ENCODE assay signal across 17 cellular contexts in genomic region chr2:68853915-68854314, GRCh38. TPM values are rescaled to one million over a fixed set of nuclear protein-coding genes. Genes with fewer than 3 reads are reported as not detected.
DNase-seq lines count a peak whose midpoint lies in the region; ATAC-seq and TF ChIP-seq lines count a peak whose summit lies in the region.
"Had no signal": no experiment of that assay in that cellular context is flagged by ENCODE, and none has a peak within 500 bp of the region (broad histone marks: within the 10 kb centered on the region; RNA-seq: fewer than 3 reads in every experiment).

No MANE protein-coding gene starts in this region.

- H3K27ac ChIP-seq in cardiac muscle cell (no peak overlapping the region), right atrium auricular region (no peak overlapping the region), right cardiac atrium (ENCODE audit: low read length) (no peak overlapping the region)

- 35% methylated on average over 4 of the region's 4 CpGs for WGBS in right cardiac atrium

- DNase-seq in cardiac muscle cell (ENCODE audit: low read depth in 1 of 2, low spot score in 1 of 2) (peak; percentile 21 to 71), right atrium auricular region (ENCODE audit: low spot score) (no peak), amniotic epithelial cell (ENCODE audit: low read depth) (peak; percentile 8), right cardiac atrium (peak in 1 of 3 donors; percentile 48), NCI-H510A (lab: John Stamatoyannopoulos, UW) (no peak)
- DNase-seq: ACHN; CD4-positive, CD25-positive, alpha-beta regulatory T cell; DMS53; GF-D8 had no signal

- peak; percentile 83 to 87 for ATAC-seq in right cardiac atrium
- no peak for ATAC-seq in GM18502 (IDR thresholded peaks at IDR 0.05; ENCODE audit: poor library complexity, unreplicated experiment)
- ATAC-seq in HG02571 (IDR thresholded peaks at IDR 0.05; ENCODE audit: unreplicated experiment), result no peak
- ATAC-seq in HG03521 (IDR thresholded peaks at IDR 0.05; ENCODE audit: unreplicated experiment), result no peak
- ATAC-seq: HepG2 had no signal

- H3K36me3 ChIP-seq in cardiac muscle cell, result no peaks in the 10 kb centered on the region
- no peaks in the 10 kb centered on the region for H3K36me3 ChIP-seq in right atrium auricular region
- H3K36me3 ChIP-seq: BLaER1 treated with 17β-estradiol and CSF1 and Interleukin-3, amounts not matched to agents 10 nM and 100 nM; HAP-1 had no signal

- H3K4me1 ChIP-seq in cardiac muscle cell (ENCODE audit: low read depth) (peaks cover 5% of the 10 kb centered on the region), right atrium auricular region (peaks cover 0 to 6% of the 10 kb centered on the region in 2 donors), right cardiac atrium (ENCODE audit: control insufficient read depth, insufficient read depth, low read length) (no peaks in the 10 kb centered on the region)
- H3K4me1 ChIP-seq: HAP-1 had no signal

- TF ChIP-seq CTCF in cardiac muscle cell (IDR thresholded peaks at IDR 0.05; ENCODE audit: low read depth, low read length), result no peak
- no peak for TF ChIP-seq CTCF in right atrium auricular region (IDR thresholded peaks at IDR 0.05)

- H3K4me3 ChIP-seq in cardiac muscle cell (no peak overlapping the region), right atrium auricular region (no peak overlapping the region), right cardiac atrium (ENCODE audit: low read length) (no peak overlapping the region)
- H3K4me3 ChIP-seq: BLaER1 treated with 17β-estradiol and CSF1 and Interleukin-3, amounts not matched to agents 10 nM and 100 nM; HAP-1 had no signal

- H3K27me3 ChIP-seq in cardiac muscle cell, result peaks cover 44% of the 10 kb centered on the region
- H3K27me3 ChIP-seq in right atrium auricular region, result no peaks in the 10 kb centered on the region
- no peaks in the 10 kb centered on the region for H3K27me3 ChIP-seq in right cardiac atrium (ENCODE audit: control insufficient read depth, insufficient read depth)
- H3K27me3 ChIP-seq: BLaER1 treated with 17β-estradiol and CSF1 and Interleukin-3, amounts not matched to agents 10 nM and 100 nM had no signal

- intact Hi-C loops in right cardiac atrium (cut with DNase I), result no loop called here

- H3K9me3 ChIP-seq in cardiac muscle cell (ENCODE audit: low read depth) (no peaks in the 10 kb centered on the region), right atrium auricular region (no peaks in the 10 kb centered on the region), right cardiac atrium (ENCODE audit: control insufficient read depth, low read length) (no peaks in the 10 kb centered on the region)
- H3K9me3 ChIP-seq: BLaER1 treated with 17β-estradiol and CSF1 and Interleukin-3, amounts not matched to agents 10 nM and 100 nM; HAP-1 had no signal

RNA-seq across cellular contexts. Expression of gene BMP10, which starts 17.3 kb away (rescaled TPM):
- 0.46 and 0.95 TPM in 2 replicates for total RNA-seq in cardiac muscle cell
- 0.35 and 1.2 TPM in 2 replicates for polyA plus RNA-seq in cardiac muscle cell
- 1,000 to 10,000 TPM in 1 of 2 donors, 1 to 10 TPM in 1; 1.9 to 5,642 TPM for total RNA-seq in right atrium auricular region
- 1,000 to 10,000 TPM; 1,953 to 6,380 (median 2,692) TPM for total RNA-seq in right cardiac atrium
- 153 TPM for polyA plus RNA-seq in right cardiac atrium
- total RNA-seq: A172, H1, HepG2 had no signal
- polyA plus RNA-seq: CD4-positive, CD25-positive, alpha-beta regulatory T cell; H1; HepG2 had no signal

Comparison
In these comparisons a context has a peak if more than half of its experiments do, and no peak if none do; other contexts are left out.
1. DNase-seq: peak in cardiac muscle cell (2 of 2) and amniotic epithelial cell (single experiment); none in right atrium auricular region (single experiment) and NCI-H510A (single experiment).
2. ATAC-seq: peak in right cardiac atrium (2 of 2); none in GM18502 (single experiment), HG02571 (single experiment) and HG03521 (single experiment).